Comparison of ENCODE assay signal across 1 cellular context in genomic region chr6:2775003-2775402, GRCh38.
TF ChIP-seq lines count a peak whose summit lies in the region.

No MANE protein-coding gene starts in this region.

TF ChIP-seq in IMR-90, 13 proteins besides CTCF, POLR2A, EP300 and RAD21:
- TF ChIP-seq ELK1 (IDR thresholded peaks at IDR 0.05; ENCODE audit: borderline replicate concordance, low read depth, low read length), result no peak
- no peak for TF ChIP-seq BHLHE40 (IDR thresholded peaks at IDR 0.05; ENCODE audit: low read depth, low read length)
- no peak for TF ChIP-seq RCOR1 (IDR thresholded peaks at IDR 0.05; ENCODE audit: insufficient replicate concordance, low read length)
- TF ChIP-seq FOS (IDR thresholded peaks at IDR 0.05; ENCODE audit: low read depth, low read length), result no peak
- no peak for TF ChIP-seq NFE2L2 (IDR thresholded peaks at IDR 0.05; ENCODE audit: low read depth, low read length)
- no peak for TF ChIP-seq MAZ (IDR thresholded peaks at IDR 0.05; ENCODE audit: borderline replicate concordance, low read depth, low read length)
- TF ChIP-seq USF2 (IDR thresholded peaks at IDR 0.05; ENCODE audit: low read depth, low read length), result no peak
- no peak for TF ChIP-seq CEBPB (IDR thresholded peaks at IDR 0.05; ENCODE audit: low read depth, low read length)
- no peak for TF ChIP-seq MAFK (IDR thresholded peaks at IDR 0.05; ENCODE audit: low read depth, low read length)
- no peak for TF ChIP-seq SMC3 (IDR thresholded peaks at IDR 0.05; ENCODE audit: low read depth, low read length)
- no peak for TF ChIP-seq RFX5 (IDR thresholded peaks at IDR 0.05; ENCODE audit: low read depth, low read length)
- no peak for TF ChIP-seq MXI1 (IDR thresholded peaks at IDR 0.05; ENCODE audit: borderline replicate concordance, low read depth, low read length)
TF ChIP-seq in IMR-90: peak in this region for 0.
